In genomic region chr9:127133739-127134167, GRCh38 we compare ENCODE assay signal across 10 cellular contexts. TPM values are rescaled to one million over a fixed set of nuclear protein-coding genes. Genes with fewer than 3 reads are reported as not detected.
A peak's percentile ranks its signal among the peaks of the same experiment; 100 is the strongest.
DNase-seq lines count a peak whose midpoint lies in the region; ATAC-seq lines count a peak whose summit lies in the region.
"Had no signal": no experiment of that assay in that cellular context is flagged by ENCODE, and none has a peak within 500 bp of the region (broad histone marks: within the 10 kb centered on the region; RNA-seq: fewer than 3 reads in every experiment).

No MANE protein-coding gene starts in this region.

- H3K36me3 ChIP-seq in muscle layer of duodenum (ENCODE audit: control insufficient read depth in 1 of 2, insufficient read depth in 2 of 2, low read length in 2 of 2) (no peaks in the 10 kb centered on the region), urinary bladder (ENCODE audit: insufficient read depth) (no peaks in the 10 kb centered on the region)
- H3K36me3 ChIP-seq: BE2C had no signal

- no peaks in the 10 kb centered on the region for H3K27me3 ChIP-seq in muscle layer of duodenum (ENCODE audit: low read depth, low read length)
- H3K27me3 ChIP-seq: BE2C had no signal

- H3K9me3 ChIP-seq in muscle layer of duodenum (ENCODE audit: control insufficient read depth in 1 of 2, low read length in 2 of 2): no peaks in the 10 kb centered on the region
- H3K9me3 ChIP-seq: BE2C had no signal

- ATAC-seq in GM21360 (IDR thresholded peaks at IDR 0.05; ENCODE audit: unreplicated experiment): no peak
- ATAC-seq: naive thymus-derived CD4-positive, alpha-beta T cell had no signal

- peak overlapping the region; percentile 89 for H3K27ac ChIP-seq in muscle layer of duodenum (ENCODE audit: low read length)
- H3K27ac ChIP-seq in urinary bladder (ENCODE audit: low read depth): peak overlapping the region; percentile 80

- H3K4me3 ChIP-seq in muscle layer of duodenum (ENCODE audit: low read depth in 1 of 2, low read length in 2 of 2) (peak overlapping the region in 1 of 2 donors; percentile 36), urinary bladder (ENCODE audit: low read depth, low read length) (no peak overlapping the region)

- WGBS in urinary bladder: 20% methylated on average over 13 of the region's 13 CpGs

- DNase-seq in NCI-H82 (lab: John Stamatoyannopoulos, UW) (peak; percentile 30), NCI-H82 treated with DMSO at 0.1 percent for 48 hours (lab: John Stamatoyannopoulos, UW; ENCODE audit: unreplicated experiment) (no peak), fibroblast of gingiva (ENCODE audit: low read depth) (peak; percentile 80), germinal center (ENCODE audit: low spot score) (no peak)
- no peak for DNase-seq in activated CD4-positive, CD25-positive, alpha-beta regulatory T cell treated with anti-CD3 and anti-CD28 coated beads, Interleukin-2, amount 50 U/mL, for 72 hours
- DNase-seq: BE2C had no signal

- H3K4me1 ChIP-seq in muscle layer of duodenum (ENCODE audit: control insufficient read depth in 1 of 2, insufficient read depth in 2 of 2, low read length in 2 of 2) (peaks cover 24 to 42% of the 10 kb centered on the region in 2 donors), urinary bladder (ENCODE audit: insufficient read depth) (no peaks in the 10 kb centered on the region)

RNA-seq across cellular contexts. Expression of gene ANGPTL2, which starts 11.3 kb away (rescaled TPM):
- total RNA-seq in urinary bladder: 37.7 TPM
- polyA plus RNA-seq in urinary bladder: 94.6 TPM
- total RNA-seq: naive thymus-derived CD4-positive, alpha-beta T cell had no signal
- polyA plus RNA-seq: naive thymus-derived CD4-positive, alpha-beta T cell had no signal

Comparison
In these comparisons a context has a peak if more than half of its experiments do, and no peak if none do; other contexts are left out.
1. DNase-seq: peak in NCI-H82 (single experiment) and fibroblast of gingiva (single experiment); none in NCI-H82 treated with DMSO at 0.1 percent for 48 hours (single experiment), germinal center (single experiment) and activated CD4-positive, CD25-positive, alpha-beta regulatory T cell treated with anti-CD3 and anti-CD28 coated beads, Interleukin-2, amount 50 U/mL, for 72 hours (single experiment).